Comparison of ENCODE assay signal across 8 cellular contexts in the genomic region with DNA sequence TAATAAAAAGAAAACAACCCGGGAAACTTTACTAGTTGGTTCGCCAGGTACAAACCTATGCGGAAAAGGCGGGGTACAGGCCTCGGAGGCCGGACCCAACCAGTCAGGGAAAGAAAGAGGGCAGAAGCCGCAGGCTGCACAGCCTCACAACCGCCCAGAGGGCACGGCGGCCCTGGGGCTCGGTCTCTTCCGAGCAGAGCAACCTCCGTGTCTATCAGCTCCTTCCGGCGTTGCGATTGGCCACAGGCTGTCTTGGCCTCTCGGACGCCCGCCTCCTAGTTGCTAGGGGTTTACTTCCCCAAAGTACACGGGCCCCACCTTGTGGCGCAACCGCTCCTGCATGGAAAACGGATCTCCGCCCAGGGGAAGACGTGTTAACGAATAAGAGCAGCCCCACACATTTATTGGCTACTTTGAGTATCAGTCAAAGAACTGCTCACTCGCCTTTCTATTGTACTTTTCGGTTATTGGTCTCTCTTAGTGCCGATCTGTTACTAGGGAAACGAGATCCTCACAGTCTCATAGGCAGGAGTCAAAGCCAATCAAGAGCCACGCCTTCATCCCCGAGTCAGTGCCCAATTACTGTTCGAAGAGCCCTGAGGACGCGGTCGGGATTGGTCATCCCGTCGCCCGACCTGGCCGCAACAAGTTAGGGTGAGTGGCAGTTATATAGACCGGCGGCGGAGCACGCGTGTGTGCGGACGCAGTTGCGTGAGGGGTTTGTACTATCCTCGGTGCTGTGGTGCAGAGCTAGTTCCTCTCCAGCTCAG. TPM values are rescaled to one million over a fixed set of nuclear protein-coding genes. Genes with fewer than 3 reads are reported as not detected.
A peak's percentile ranks its signal among the peaks of the same experiment; 100 is the strongest.
DNase-seq lines count a peak whose midpoint lies in the region; ATAC-seq and TF ChIP-seq lines count a peak whose summit lies in the region.

TSS of gene G3BP1 (plus strand) at position 696 of the 770 bp plus-strand sequence. CDS start 14,667 bp downstream, outside the sequence.

- H3K9me3 Mint-ChIP-seq in T-helper 1 cell treated with Interleukin-12 subunit alpha and Interleukin-12 subunit beta and Interleukin-4 antibody, amounts not matched to agents 30 μg/mL and 1 μg/mL, for 36 hours = no peaks in the 10 kb centered on the region

- H3K36me3 ChIP-seq in heart right ventricle (peaks cover 0 to under 1% (median 0%) of the 10 kb centered on the region in 9 donors), upper lobe of left lung (no peaks in the 10 kb centered on the region)

- in situ Hi-C loops in GM13977 (cut with MboI; ENCODE audit: low pct_unique_long_range_greater_than_20kb, low sequenced_read_pairs, unreplicated experiment) = no loop called here

- DNase-seq in GM13977 (ENCODE audit: low spot score) = peak; percentile 99
- peak; percentile 99 for DNase-seq in NCI-H1694 (lab: John Stamatoyannopoulos, UW)
- peak; percentile 100 for DNase-seq in amniotic stem cell (lab: John Stamatoyannopoulos, UW)
- DNase-seq in heart right ventricle = peak; percentile 99 to 100
- peak; percentile 99 to 100 (median 100) for DNase-seq in posterior cingulate gyrus
- DNase-seq in upper lobe of left lung = peak; percentile 93 to 100

- H3K9me3 ChIP-seq in heart right ventricle (no peaks in the 10 kb centered on the region), upper lobe of left lung (no peaks in the 10 kb centered on the region)

- H3K27ac ChIP-seq in heart right ventricle (peak within 1 kb of the TSS; percentile 94 to 100 (median 98)), upper lobe of left lung (peak within 1 kb of the TSS; percentile 96 to 98 (median 98))

- peak within 1 kb of the TSS; percentile 68 for H3K27ac Mint-ChIP-seq in T-helper 1 cell treated with Interleukin-12 subunit alpha and Interleukin-12 subunit beta and Interleukin-4 antibody, amounts not matched to agents 30 μg/mL and 1 μg/mL, for 36 hours

- peak in 1 of 4 donors; percentile 61 for TF ChIP-seq EP300 in upper lobe of left lung (IDR thresholded peaks at IDR 0.05)

- TF ChIP-seq CTCF in GM13977 (IDR thresholded peaks at IDR 0.05; ENCODE audit: extremely low read depth, insufficient read depth, missing control alignments) (peak; percentile 67), heart right ventricle (IDR thresholded peaks at IDR 0.05) (peak; percentile 33 to 87 (median 76)), upper lobe of left lung (IDR thresholded peaks at IDR 0.05) (peak in 5 of 6 experiments; percentile 23 to 92 (median 58))

- peaks cover 16% of the 10 kb centered on the region for H3K36me3 Mint-ChIP-seq in T-helper 1 cell treated with Interleukin-12 subunit alpha and Interleukin-12 subunit beta and Interleukin-4 antibody, amounts not matched to agents 30 μg/mL and 1 μg/mL, for 36 hours (ENCODE audit: low read depth)

- peaks cover 4 to 51% (median 44%) of the 10 kb centered on the region in 9 donors for H3K4me1 ChIP-seq in heart right ventricle
- peaks cover 27 to 48% (median 37%) of the 10 kb centered on the region in 4 donors for H3K4me1 ChIP-seq in upper lobe of left lung

- peak; percentile 84 to 98 (median 95) for TF ChIP-seq POLR2A in upper lobe of left lung (IDR thresholded peaks at IDR 0.05)

- WGBS in heart right ventricle, 2 donors = 0% methylated on average over 49 of the region's 49 CpGs
- WGBS in upper lobe of left lung, 2 donors = 0 to 1% methylated on average over 30 to 49 of the region's 49 CpGs

- intact Hi-C loops in heart right ventricle (cut with DNase I) (loop anchor here in 1 of 10 donors (1.0 kb wide), 1 partner anchor 13 kb away; the partner anchor contains the start of gene ATOX1), posterior cingulate gyrus (cut with DNase I) (loop anchor here (1.0 kb wide), 1 partner anchor 13 kb away; the partner anchor contains the start of gene ATOX1)

- ATAC-seq in HG02884 (IDR thresholded peaks at IDR 0.05; ENCODE audit: unreplicated experiment) (peak; percentile 79), heart right ventricle (peak; percentile 91 to 96 (median 94)), upper lobe of left lung (ENCODE audit: low FRiP score in 2 of 2) (peak; percentile 95 to 98)

- H3K4me3 ChIP-seq in heart right ventricle (peak within 1 kb of the TSS; percentile 79 to 89 (median 82)), upper lobe of left lung (peak within 1 kb of the TSS; percentile 72 to 99 (median 94))

- peaks cover 36% of the 10 kb centered on the region for H3K4me1 Mint-ChIP-seq in T-helper 1 cell treated with Interleukin-12 subunit alpha and Interleukin-12 subunit beta and Interleukin-4 antibody, amounts not matched to agents 30 μg/mL and 1 μg/mL, for 36 hours (ENCODE audit: low read depth)

- H3K4me3 Mint-ChIP-seq in T-helper 1 cell treated with Interleukin-12 subunit alpha and Interleukin-12 subunit beta and Interleukin-4 antibody, amounts not matched to agents 30 μg/mL and 1 μg/mL, for 36 hours = no peak within 1 kb of the TSS

- H3K27me3 ChIP-seq in heart right ventricle (no peaks in the 10 kb centered on the region), upper lobe of left lung (no peaks in the 10 kb centered on the region)

- no peaks in the 10 kb centered on the region for H3K27me3 Mint-ChIP-seq in T-helper 1 cell treated with Interleukin-12 subunit alpha and Interleukin-12 subunit beta and Interleukin-4 antibody, amounts not matched to agents 30 μg/mL and 1 μg/mL, for 36 hours (ENCODE audit: low read depth)

RNA-seq across cellular contexts. Expression of gene G3BP1, which starts in this region (rescaled TPM):
- total RNA-seq in heart right ventricle (100 to 1,000 TPM in 9 of 10 donors, 10 to 100 TPM in 1; 91.8 to 132 (median 116) TPM), upper lobe of left lung (100 to 1,000 TPM in 2 of 6 donors, 10 to 100 TPM in 4; 40.9 to 169 (median 81.6) TPM)
- 10 to 100 TPM; 10.6 to 16.6 TPM for polyA plus RNA-seq in heart right ventricle

Comparison
In these comparisons a context has a peak if more than half of its experiments do, and no peak if none do; other contexts are left out.
1. Peak in every context shown above with its lines: DNase-seq, ATAC-seq, H3K4me3 ChIP-seq and H3K27ac ChIP-seq.